ENCODE assay signal across 18 cellular contexts in the genomic region with DNA sequence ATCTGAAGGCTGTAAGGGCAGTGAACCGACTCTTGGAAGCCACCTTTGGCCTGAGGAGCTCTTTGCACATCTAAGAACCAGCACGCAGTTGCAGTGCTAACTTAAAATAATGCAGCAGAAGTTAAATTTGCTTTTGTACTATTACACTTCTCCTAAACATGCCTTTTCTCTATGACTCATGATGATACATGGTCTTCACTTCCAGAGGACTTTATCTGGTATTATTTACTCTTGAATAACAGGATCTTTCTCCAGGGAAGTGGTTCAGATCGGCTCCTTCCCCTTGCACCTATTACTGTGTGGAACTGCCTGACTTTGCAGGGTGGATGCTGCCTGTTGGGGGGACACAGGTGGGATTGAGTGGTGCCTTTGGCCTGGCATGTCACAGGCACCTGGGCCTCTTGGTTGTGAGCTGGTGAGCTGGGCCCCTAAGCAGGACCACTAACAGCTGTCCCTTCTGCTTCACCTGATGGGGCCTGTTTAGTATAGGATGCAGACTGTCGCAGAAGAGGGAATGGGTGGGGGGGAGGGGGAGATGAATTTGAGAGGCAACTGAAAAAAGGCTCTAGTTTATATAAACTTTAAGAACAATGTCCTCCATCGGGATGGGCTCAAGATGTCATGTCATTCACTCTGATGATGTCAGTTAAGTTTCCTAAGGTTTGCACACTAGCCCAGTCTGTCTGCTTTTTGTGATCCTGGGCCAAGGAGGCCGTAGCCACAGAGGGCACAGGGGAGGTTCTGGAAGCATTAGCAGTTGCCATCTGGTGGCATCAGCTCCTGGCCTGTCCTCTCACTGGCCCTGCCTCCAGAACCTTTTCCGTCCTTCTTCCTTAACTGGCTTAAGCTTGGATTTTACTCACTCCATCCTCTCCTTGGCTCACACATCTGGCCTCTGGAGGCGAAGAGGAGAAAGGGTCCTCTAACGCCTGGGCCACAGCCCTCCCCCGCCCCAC. TPM values are rescaled to one million over a fixed set of nuclear protein-coding genes. Genes with fewer than 3 reads are reported as not detected.
A peak's percentile ranks its signal among the peaks of the same experiment; 100 is the strongest.
DNase-seq lines count a peak whose midpoint lies in the region; ATAC-seq, FAIRE-seq and TF ChIP-seq lines count a peak whose summit lies in the region.
"Had no signal": no experiment of that assay in that cellular context is flagged by ENCODE, and none has a peak within 500 bp of the region (broad histone marks: within the 10 kb centered on the region; RNA-seq: fewer than 3 reads in every experiment).

No MANE protein-coding gene starts in this region.

- no peak for TF ChIP-seq RAD21 in A549 (conservative IDR thresholded peaks at IDR 0.05 in 1 of 2, IDR thresholded peaks at IDR 0.05 in 1 of 2)

- H3K27me3 ChIP-seq in adipocyte (replicated peaks; ENCODE audit: control insufficient read depth, insufficient read depth, low read length): no peaks in the 10 kb centered on the region
- H3K27me3 ChIP-seq in vagina: no peaks in the 10 kb centered on the region
- no peaks in the 10 kb centered on the region for H3K27me3 ChIP-seq in Peyer's patch
- H3K27me3 ChIP-seq: upper lobe of left lung had no signal

- peak; percentile 58 to 83 for ATAC-seq in A549
- ATAC-seq: left lobe of liver had no signal

- H3K4me3 ChIP-seq in A549 (no peak overlapping the region), adipocyte (ENCODE audit: low read length) (no peak overlapping the region), vagina (no peak overlapping the region), Peyer's patch (no peak overlapping the region)
- H3K4me3 ChIP-seq: upper lobe of left lung had no signal

- TF ChIP-seq EP300 in A549 (IDR thresholded peaks at IDR 0.05): no peak

- DNase-seq in A549 (ENCODE audit: low read depth in 1 of 2, low spot score in 1 of 2) (peak; percentile 13 to 18), HFFc6 (peak; percentile 43), adipocyte (ENCODE audit: low read depth) (peak; percentile 33), fibroblast of peridontal ligament (ENCODE audit: extremely low read depth) (peak; percentile 51), mucosa of gallbladder (ENCODE audit: low spot score) (no peak), vagina (ENCODE audit: extremely low spot score in 2 of 2) (no peak), Peyer's patch (no peak)
- DNase-seq in stimulated activated CD4-positive, alpha-beta T cell treated with anti-CD3 and anti-CD28 coated beads, Interleukin-15, amount 100 ng/mL, for 24 hours: no peak
- DNase-seq: activated naive CD4-positive, alpha-beta T cell treated with anti-CD3 and anti-CD28 coated beads for 36 hours; NCI-H1092 treated with DMSO at 0.1 percent for 48 hours; SIG-M5; stimulated activated naive CD4-positive, alpha-beta T cell; upper lobe of left lung had no signal

- H3K4me1 ChIP-seq in A549: peaks cover 19% of the 10 kb centered on the region
- no peaks in the 10 kb centered on the region for H3K4me1 ChIP-seq in adipocyte (ENCODE audit: control insufficient read depth, insufficient read depth, low read length)
- no peaks in the 10 kb centered on the region for H3K4me1 ChIP-seq in vagina
- no peaks in the 10 kb centered on the region for H3K4me1 ChIP-seq in Peyer's patch
- H3K4me1 ChIP-seq: upper lobe of left lung had no signal

- H3K4me3 Mint-ChIP-seq in HFFc6: no peak overlapping the region
- H3K4me3 Mint-ChIP-seq: activated naive CD4-positive, alpha-beta T cell treated with anti-CD3 and anti-CD28 coated beads for 36 hours; central memory CD8-positive, alpha-beta T cell had no signal

- TF ChIP-seq CTCF in A549 (IDR thresholded peaks at IDR 0.05) (no peak), HFFc6 (IDR thresholded peaks at IDR 0.05) (no peak), vagina (IDR thresholded peaks at IDR 0.05) (no peak), Peyer's patch (IDR thresholded peaks at IDR 0.05) (no peak)

- H3K4me2 ChIP-seq in A549: peak overlapping the region; percentile 50

- peak overlapping the region; percentile 87 for H3K27ac Mint-ChIP-seq in HFFc6
- H3K27ac Mint-ChIP-seq: activated naive CD4-positive, alpha-beta T cell treated with anti-CD3 and anti-CD28 coated beads for 36 hours had no signal

- no peaks in the 10 kb centered on the region for H3K9me3 Mint-ChIP-seq in HFFc6

- 47% methylated on average over 7 of the region's 10 CpGs for WGBS in A549 (ENCODE audit: missing lambda C conversion rate)

- peaks cover 25% of the 10 kb centered on the region for H3K4me1 Mint-ChIP-seq in HFFc6 (ENCODE audit: low read depth)
- H3K4me1 Mint-ChIP-seq: central memory CD8-positive, alpha-beta T cell had no signal

- no peaks in the 10 kb centered on the region; the same call in 1 of the 2 replicates for H3K27me3 Mint-ChIP-seq in HFFc6 (ENCODE audit: insufficient read depth)
- H3K27me3 Mint-ChIP-seq: central memory CD8-positive, alpha-beta T cell had no signal

- TF ChIP-seq POLR2A in A549 (IDR thresholded peaks at IDR 0.05; ENCODE audit: low read length) (no peak), vagina (IDR thresholded peaks at IDR 0.05) (no peak), Peyer's patch (IDR thresholded peaks at IDR 0.05) (no peak)

- H3K9ac ChIP-seq in adipocyte (ENCODE audit: low read length): no peak overlapping the region

- POLR2A ChIA-PET in A549 (lab: Yijun Ruan, JAX): no interaction called here

- CTCF ChIA-PET in A549 (lab: Yijun Ruan, JAX): interaction anchor here (1.1 to 2.8 kb wide), 3 partner anchors 13 to 427 kb away, joined by 3 to 11 read pairs (median 6); no protein-coding TSS in a partner anchor

- peak overlapping the region in 1 of 2 experiments; percentile 56; a peak in 2 of 6 replicates for H3K27ac ChIP-seq in A549
- no peak overlapping the region for H3K27ac ChIP-seq in vagina
- H3K27ac ChIP-seq in Peyer's patch: no peak overlapping the region
- H3K27ac ChIP-seq: epithelial cell of prostate, upper lobe of left lung had no signal

- FAIRE-seq in A549 (lab: Jason Lieb, UNC): no peak

- peaks cover 7% of the 10 kb centered on the region for H3K36me3 Mint-ChIP-seq in HFFc6 (ENCODE audit: low read depth)

- H3K9me3 ChIP-seq in A549 (0 out of 3 replicates have a peak, but pooled peaks cover 2% of the 10 kb centered on the region), adipocyte (ENCODE audit: control insufficient read depth, low read length) (no peaks in the 10 kb centered on the region), vagina (no peaks in the 10 kb centered on the region), Peyer's patch (no peaks in the 10 kb centered on the region)
- H3K9me3 ChIP-seq: upper lobe of left lung had no signal

- intact Hi-C loops in vagina (cut with DNase I): no loop called here

- H3K36me3 ChIP-seq in adipocyte (ENCODE audit: control insufficient read depth, insufficient read depth, low read length, severe bottlenecking): peaks cover 28% of the 10 kb centered on the region
- H3K36me3 ChIP-seq in vagina: peaks cover 0 to 11% of the 10 kb centered on the region in 2 donors
- H3K36me3 ChIP-seq in Peyer's patch: peaks cover 0 to 14% (median 0%) of the 10 kb centered on the region in 3 donors

TF ChIP-seq in A549, 52 proteins besides CTCF, POLR2A, EP300 and RAD21:
- TF ChIP-seq HOXA7 (CRISPR knock-in tag; IDR thresholded peaks at IDR 0.05) (no peak), FOSL2 (IDR thresholded peaks at IDR 0.05) (no peak), FOSL2 (CRISPR knock-in tag; IDR thresholded peaks at IDR 0.05) (peak; percentile 48; the same call in 1 of the 2 replicates), MAZ (IDR thresholded peaks at IDR 0.05; ENCODE audit: borderline replicate concordance, low read depth, low read length) (no peak)
- TF ChIP-seq, protein P1, sequence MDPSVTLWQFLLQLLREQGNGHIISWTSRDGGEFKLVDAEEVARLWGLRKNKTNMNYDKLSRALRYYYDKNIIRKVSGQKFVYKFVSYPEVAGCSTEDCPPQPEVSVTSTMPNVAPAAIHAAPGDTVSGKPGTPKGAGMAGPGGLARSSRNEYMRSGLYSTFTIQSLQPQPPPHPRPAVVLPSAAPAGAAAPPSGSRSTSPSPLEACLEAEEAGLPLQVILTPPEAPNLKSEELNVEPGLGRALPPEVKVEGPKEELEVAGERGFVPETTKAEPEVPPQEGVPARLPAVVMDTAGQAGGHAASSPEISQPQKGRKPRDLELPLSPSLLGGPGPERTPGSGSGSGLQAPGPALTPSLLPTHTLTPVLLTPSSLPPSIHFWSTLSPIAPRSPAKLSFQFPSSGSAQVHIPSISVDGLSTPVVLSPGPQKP (IDR thresholded peaks at IDR 0.05; ENCODE audit: low read depth, low read length): no peak

RNA-seq across cellular contexts. Expression of a gene that starts 33.9 kb away (rescaled TPM):
- 0.08 and 0.21 TPM in 2 replicates for polyA plus RNA-seq in A549 (2011; rRNA removed)
- 0.05 and 0.07 TPM in 2 replicates for polyA plus RNA-seq in A549 (2012; cell fraction: cytosol; rRNA removed)
- 0.05 and 0.06 TPM in 2 replicates for polyA plus RNA-seq in A549 (2012; cell fraction: nucleus; rRNA removed)
- polyA plus RNA-seq in A549 (2017; fragmentation: RNase III; extraction: RNeasy Plus Mini Kit Qiagen cat#74134 plus additional on column Dnase treatment): 0.34 to 0.57 TPM (median 0.47 TPM) in 3 replicates
- polyA minus RNA-seq in A549 (2011; rRNA and poly(A)+ RNA removed): 0.34 and 1.2 TPM in 2 replicates
- 1 to 10 TPM; 3.1 to 9.3 (median 7.6) TPM for total RNA-seq in HFFc6 (2021; fragmentation: NEBNext Ultra II Directional; extraction: Animal tissue kit (Norgen Biotek cat#: 25700))
- total RNA-seq in mucosa of gallbladder: 0.29 TPM
- total RNA-seq in vagina: not detected
- not detected for total RNA-seq in Peyer's patch
- total RNA-seq: A673; activated naive CD4-positive, alpha-beta T cell treated with anti-CD3 and anti-CD28 coated beads for 36 hours; left lobe of liver; osteocyte had no signal

RNA-seq across cellular contexts. Expression of a gene that starts 53.8 kb away (rescaled TPM):
- polyA plus RNA-seq in A549 (2011; rRNA removed) (15.2 and 17.7 TPM in 2 replicates), A549 (2017; fragmentation: RNase III; extraction: RNeasy Plus Mini Kit Qiagen cat#74134 plus additional on column Dnase treatment) (14.4 to 16.3 TPM (median 14.7 TPM) in 3 replicates)
- 38.5 and 39.6 TPM in 2 replicates for polyA plus RNA-seq in A549 (2012; cell fraction: cytosol; rRNA removed)
- 58.3 and 75.1 TPM in 2 replicates for polyA plus RNA-seq in A549 (2012; cell fraction: nucleus; rRNA removed)
- 15.6 and 21.6 TPM in 2 replicates for polyA minus RNA-seq in A549 (2011; rRNA and poly(A)+ RNA removed)
- total RNA-seq in HFFc6 (2021; fragmentation: NEBNext Ultra II Directional; extraction: Animal tissue kit (Norgen Biotek cat#: 25700)): 10 to 100 TPM; 12.7 to 16.6 (median 14.8) TPM
- total RNA-seq in mucosa of gallbladder (22.6 TPM), vagina (10.8 TPM), Peyer's patch (10 to 100 TPM; 39.8 to 79.6 (median 54.6) TPM)

Comparison
In these comparisons a context has a peak if more than half of its experiments do, and no peak if none do; other contexts are left out.
1. DNase-seq: peak in A549 (2 of 2), HFFc6 (single experiment), adipocyte (single experiment) and fibroblast of peridontal ligament (single experiment); none in mucosa of gallbladder (single experiment), stimulated activated CD4-positive, alpha-beta T cell treated with anti-CD3 and anti-CD28 coated beads, Interleukin-15, amount 100 ng/mL, for 24 hours (single experiment), vagina (0 of 2) and Peyer's patch (0 of 3).